In genomic region chr6:118800394-118801071, GRCh38 we compare ENCODE assay signal across 8 cellular contexts.
DNase-seq lines count a peak whose midpoint lies in the region; ATAC-seq and TF ChIP-seq lines count a peak whose summit lies in the region.

No MANE protein-coding gene starts in this region.

- peak overlapping the region; percentile 75 for H2AFZ ChIP-seq in OCI-LY3 (ENCODE audit: low read depth, low read length)

- no peaks in the 10 kb centered on the region for H3K27me3 Mint-ChIP-seq in IgD-negative memory B cell

- TF ChIP-seq CTCF in OCI-LY3 (IDR thresholded peaks at IDR 0.05; ENCODE audit: low read depth, low read length) (peak; percentile 75), epithelial cell of esophagus (IDR thresholded peaks at IDR 0.05; ENCODE audit: insufficient read depth, low read depth, low read length, missing control alignments) (peak; percentile 92)

- H3K9me3 ChIP-seq in OCI-LY3 (ENCODE audit: insufficient read depth, low read length), result no peaks in the 10 kb centered on the region

- ATAC-seq in GM21526 (IDR thresholded peaks at IDR 0.05; ENCODE audit: low FRiP score, unreplicated experiment), result peak; percentile 89

- H3K79me2 ChIP-seq in OCI-LY3 (ENCODE audit: low read length), result no peaks in the 10 kb centered on the region

- no peak overlapping the region for H3K27ac ChIP-seq in OCI-LY3 (ENCODE audit: low read length)

- peaks cover 1% of the 10 kb centered on the region for H3K36me3 Mint-ChIP-seq in IgD-negative memory B cell

- peaks cover 7% of the 10 kb centered on the region; the same call in 1 of the 2 replicates for H3K4me1 ChIP-seq in OCI-LY3 (ENCODE audit: low read length)

- no peaks in the 10 kb centered on the region for H4K20me1 ChIP-seq in OCI-LY3 (ENCODE audit: insufficient read depth, low read length)

- no peaks in the 10 kb centered on the region for H3K36me3 ChIP-seq in OCI-LY3 (replicated peaks; ENCODE audit: low read depth, low read length)

- H3K4me3 ChIP-seq in OCI-LY3 (ENCODE audit: low read length) (peak overlapping the region; percentile 74), epithelial cell of esophagus (ENCODE audit: low read length) (no peak overlapping the region)

- H3K9ac ChIP-seq in OCI-LY3 (ENCODE audit: low read length), result peak overlapping the region; percentile 26

- peak overlapping the region; percentile 13 to 19 (median 16) for H3K27ac Mint-ChIP-seq in IgD-negative memory B cell

- H3K4me1 Mint-ChIP-seq in IgD-negative memory B cell, result peaks cover 18 to 30% (median 22%) of the 10 kb centered on the region in 3 donors

- H3K4me2 ChIP-seq in OCI-LY3 (ENCODE audit: low read length), result peak overlapping the region; percentile 87

- peak overlapping the region in 3 of 4 donors; percentile 34 to 88 (median 66) for H3K4me3 Mint-ChIP-seq in IgD-negative memory B cell

- H3K27me3 ChIP-seq in OCI-LY3 (ENCODE audit: low read depth, low read length), result no peaks in the 10 kb centered on the region

- peaks cover 0 to 4% (median 0%) of the 10 kb centered on the region in 3 donors for H3K9me3 Mint-ChIP-seq in IgD-negative memory B cell

- peak; percentile 71 for DNase-seq in DMS 273 treated with DMSO at 0.1 percent for 48 hours (lab: John Stamatoyannopoulos, UW)
- DNase-seq in activated T-cell treated with anti-CD3 and anti-CD28 coated beads for 1 hour (ENCODE audit: low read depth), result peak; percentile 67
- DNase-seq in epithelial cell of esophagus (ENCODE audit: low read depth), result peak; percentile 84
- DNase-seq in myocyte (ENCODE audit: low read depth), result peak; percentile 88
- peak; percentile 55 for DNase-seq in stimulated activated CD8-positive, alpha-beta memory T cell treated with anti-CD3 and anti-CD28 coated beads, Interleukin-7, amount 100 ng/mL, for 24 hours (ENCODE audit: low read depth)
